Comparison of ENCODE assay signal across 7 cellular contexts in genomic region chr3:45509038-45509767, GRCh38.
DNase-seq lines count a peak whose midpoint lies in the region; ATAC-seq and TF ChIP-seq lines count a peak whose summit lies in the region.

No MANE protein-coding gene starts in this region.

- CTCF ChIA-PET in HEK293T (lab: Yijun Ruan, JAX), result interaction anchor here (0.8 to 1.1 kb wide), 3 partner anchors 150 to 468 kb away, joined by 3 to 4 read pairs (median 3); no protein-coding TSS in a partner anchor

- no peak overlapping the region for H3K4me3 ChIP-seq in fibroblast of mammary gland (ENCODE audit: control insufficient read depth, low read depth, low read length)

- peak; percentile 30 for DNase-seq in HEK293T (ENCODE audit: extremely low spot score)
- DNase-seq in NCI-H774 (lab: John Stamatoyannopoulos, UW), result peak; percentile 36
- peak; percentile 98 for DNase-seq in fibroblast of mammary gland (ENCODE audit: low read depth)
- peak; percentile 26 to 58 (median 36) for DNase-seq in stimulated activated CD4-positive, alpha-beta T cell treated with anti-CD3 and anti-CD28 coated beads, Interleukin-12 subunit alpha, Interleukin-12 subunit beta, amount 100 ng/mL, for 48 hours (ENCODE audit: low read depth in 2 of 3, low spot score in 1 of 3)

- no peak for TF ChIP-seq CTCF in fibroblast of mammary gland (conservative IDR thresholded peaks at IDR 0.05; ENCODE audit: control insufficient read depth, insufficient read depth, low read depth, low read length)

- POLR2A ChIA-PET in HEK293T (lab: Yijun Ruan, JAX), result no interaction called here

- ATAC-seq in GM18498 (IDR thresholded peaks at IDR 0.05; ENCODE audit: unreplicated experiment) (no peak), HG02610 (IDR thresholded peaks at IDR 0.05; ENCODE audit: unreplicated experiment) (no peak), GM21360 (IDR thresholded peaks at IDR 0.05; ENCODE audit: unreplicated experiment) (no peak)

TF ChIP-seq in HEK293T, 16 proteins besides CTCF, POLR2A, EP300 and RAD21:
- no peak for TF ChIP-seq CTBP1 (IDR thresholded peaks at IDR 0.05; ENCODE audit: borderline replicate concordance)
- no peak for TF ChIP-seq SP1 (IDR thresholded peaks at IDR 0.05)
TF ChIP-seq in HEK293T: peak in this region for 0.

Comparison
In these comparisons a context has a peak if more than half of its experiments do, and no peak if none do; other contexts are left out.
1. DNase-seq: peak in every context shown above with its lines; median percentile 98 in fibroblast of mammary gland; 36 in NCI-H774; 36 in stimulated activated CD4-positive, alpha-beta T cell treated with anti-CD3 and anti-CD28 coated beads, Interleukin-12 subunit alpha, Interleukin-12 subunit beta, amount 100 ng/mL, for 48 hours; 30 in HEK293T.